7 cellular contexts compared by ENCODE assay signal in the genomic region with DNA sequence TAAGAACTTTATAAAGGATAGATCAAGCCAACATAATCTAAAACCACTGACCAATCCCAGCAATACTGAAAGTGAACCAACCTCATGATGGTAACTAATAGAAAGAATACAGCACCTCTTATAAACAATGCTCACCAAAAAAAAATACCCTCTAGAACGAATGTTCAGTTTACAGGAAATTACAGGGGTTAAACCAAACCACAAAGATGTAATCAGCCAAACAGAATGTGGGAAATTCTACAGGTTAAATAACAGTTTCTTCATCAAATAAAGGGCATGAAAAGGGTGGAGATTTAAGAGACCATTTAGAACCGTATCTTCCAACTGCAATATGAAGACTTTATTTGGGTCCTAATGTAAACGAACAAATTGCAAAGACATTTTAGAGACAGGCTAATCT. TPM values are rescaled to one million over a fixed set of nuclear protein-coding genes. Genes with fewer than 3 reads are reported as not detected.
DNase-seq lines count a peak whose midpoint lies in the region; ATAC-seq and TF ChIP-seq lines count a peak whose summit lies in the region.

No MANE protein-coding gene starts in this region.

- H3K36me3 Mint-ChIP-seq in activated naive CD8-positive, alpha-beta T cell treated with anti-CD3 and anti-CD28 coated beads for 36 hours = peaks cover 17% of the 10 kb centered on the region
- no peaks in the 10 kb centered on the region for H3K36me3 Mint-ChIP-seq in natural killer cell treated with Interleukin-12 subunit alpha and Interleukin-12 subunit beta and Interleukin-15 and Interleukin-18, amount 100 ng/mL, for 72 hours
- no peaks in the 10 kb centered on the region for H3K36me3 Mint-ChIP-seq in CD14-positive monocyte

- no peaks in the 10 kb centered on the region for H3K27me3 Mint-ChIP-seq in activated naive CD8-positive, alpha-beta T cell treated with anti-CD3 and anti-CD28 coated beads for 36 hours
- no peaks in the 10 kb centered on the region for H3K27me3 Mint-ChIP-seq in natural killer cell treated with Interleukin-12 subunit alpha and Interleukin-12 subunit beta and Interleukin-15 and Interleukin-18, amount 100 ng/mL, for 72 hours
- H3K27me3 Mint-ChIP-seq in CD14-positive monocyte (ENCODE audit: low read depth in 3 of 3) = peaks cover 0 to 2% (median 0%) of the 10 kb centered on the region in 3 donors

- peak; percentile 64 for ATAC-seq in GM18502 (IDR thresholded peaks at IDR 0.05; ENCODE audit: poor library complexity, unreplicated experiment)
- peak; percentile 89 to 92 for ATAC-seq in natural killer cell treated with Interleukin-12 subunit alpha and Interleukin-12 subunit beta and Interleukin-15 and Interleukin-18, amount 100 ng/mL, for 72 hours
- ATAC-seq in HG03196 (IDR thresholded peaks at IDR 0.05; ENCODE audit: unreplicated experiment) = no peak

- peaks cover 43% of the 10 kb centered on the region for H3K4me1 Mint-ChIP-seq in activated naive CD8-positive, alpha-beta T cell treated with anti-CD3 and anti-CD28 coated beads for 36 hours
- H3K4me1 Mint-ChIP-seq in natural killer cell treated with Interleukin-12 subunit alpha and Interleukin-12 subunit beta and Interleukin-15 and Interleukin-18, amount 100 ng/mL, for 72 hours (ENCODE audit: low read depth in 2 of 2) = peaks cover 39 to 49% of the 10 kb centered on the region in 2 donors
- H3K4me1 Mint-ChIP-seq in CD14-positive monocyte = peaks cover 34% of the 10 kb centered on the region

- peaks cover 7% of the 10 kb centered on the region for H3K9me3 Mint-ChIP-seq in activated naive CD8-positive, alpha-beta T cell treated with anti-CD3 and anti-CD28 coated beads for 36 hours
- peaks cover 3% of the 10 kb centered on the region for H3K9me3 Mint-ChIP-seq in natural killer cell treated with Interleukin-12 subunit alpha and Interleukin-12 subunit beta and Interleukin-15 and Interleukin-18, amount 100 ng/mL, for 72 hours
- peaks cover 0 to 7% (median 2%) of the 10 kb centered on the region in 7 donors for H3K9me3 Mint-ChIP-seq in CD14-positive monocyte

- H3K27ac Mint-ChIP-seq in activated naive CD8-positive, alpha-beta T cell treated with anti-CD3 and anti-CD28 coated beads for 36 hours = peak overlapping the region; percentile 84
- H3K27ac Mint-ChIP-seq in natural killer cell treated with Interleukin-12 subunit alpha and Interleukin-12 subunit beta and Interleukin-15 and Interleukin-18, amount 100 ng/mL, for 72 hours = peak overlapping the region; percentile 84 to 90
- no peak overlapping the region for H3K27ac Mint-ChIP-seq in CD14-positive monocyte

- intact Hi-C loops in CD14-positive monocyte (cut with micrococcal nuclease) = no loop called here

- peak overlapping the region; percentile 55 for H3K4me3 Mint-ChIP-seq in activated naive CD8-positive, alpha-beta T cell treated with anti-CD3 and anti-CD28 coated beads for 36 hours
- peak overlapping the region; percentile 92 for H3K4me3 Mint-ChIP-seq in natural killer cell treated with Interleukin-12 subunit alpha and Interleukin-12 subunit beta and Interleukin-15 and Interleukin-18, amount 100 ng/mL, for 72 hours
- H3K4me3 Mint-ChIP-seq in CD14-positive monocyte = no peak overlapping the region

- DNase-seq in HT1080 (ENCODE audit: low read depth) (peak; percentile 24), HT-29 (ENCODE audit: low spot score) (no peak), CD14-positive monocyte (ENCODE audit: low spot score) (no peak)
- no peak for DNase-seq in activated naive CD8-positive, alpha-beta T cell treated with anti-CD3 and anti-CD28 coated beads for 36 hours
- no peak for DNase-seq in natural killer cell treated with Interleukin-12 subunit alpha and Interleukin-12 subunit beta and Interleukin-15 and Interleukin-18, amount 100 ng/mL, for 72 hours (ENCODE audit: low spot score)

- no peak for TF ChIP-seq CTCF in CD14-positive monocyte (IDR thresholded peaks at IDR 0.05)

RNA-seq across cellular contexts. Expression of gene ARID4B, which starts 30.4 kb away (rescaled TPM):
- total RNA-seq in HT1080 (2014; rRNA removed; shearing (Covaris generic)) = 11.6 and 13.4 TPM in 2 replicates
- 5.1 and 5.3 TPM in 2 replicates for polyA plus RNA-seq in HT1080 (2015; cell fraction: cytosol; rRNA removed)
- 17.2 and 17.5 TPM in 2 replicates for polyA plus RNA-seq in HT1080 (2015; cell fraction: nucleus; rRNA removed)
- total RNA-seq in activated naive CD8-positive, alpha-beta T cell treated with anti-CD3 and anti-CD28 coated beads for 36 hours = 10 to 100 TPM; 30.1 to 30.6 TPM
- 10 to 100 TPM; 74.2 to 79.2 TPM for total RNA-seq in natural killer cell treated with Interleukin-12 subunit alpha and Interleukin-12 subunit beta and Interleukin-15 and Interleukin-18, amount 100 ng/mL, for 72 hours
- total RNA-seq in HT-29 (2014; rRNA removed; shearing (Covaris generic)) = 30.0 and 34.5 TPM in 2 replicates
- polyA plus RNA-seq in CD14-positive monocyte = 10 to 100 TPM in 1 of 2 donors, 1 to 10 TPM in 1; 9.3 to 15.4 TPM

RNA-seq across cellular contexts. Expression of gene GGPS1, which starts 30.8 kb away (rescaled TPM):
- total RNA-seq in HT1080 (2014; rRNA removed; shearing (Covaris generic)) = 16.1 and 16.4 TPM in 2 replicates
- polyA plus RNA-seq in HT1080 (2015; cell fraction: cytosol; rRNA removed) = 19.6 and 21.8 TPM in 2 replicates
- polyA plus RNA-seq in HT1080 (2015; cell fraction: nucleus; rRNA removed) = 12.3 and 16.3 TPM in 2 replicates
- total RNA-seq in activated naive CD8-positive, alpha-beta T cell treated with anti-CD3 and anti-CD28 coated beads for 36 hours = 10 to 100 TPM; 29.4 to 29.5 TPM
- 10 to 100 TPM; 19.0 to 23.7 TPM for total RNA-seq in natural killer cell treated with Interleukin-12 subunit alpha and Interleukin-12 subunit beta and Interleukin-15 and Interleukin-18, amount 100 ng/mL, for 72 hours
- 10.0 and 13.6 TPM in 2 replicates for total RNA-seq in HT-29 (2014; rRNA removed; shearing (Covaris generic))
- 10 to 100 TPM; 45.8 to 53.0 TPM for polyA plus RNA-seq in CD14-positive monocyte

Comparison
In these comparisons a context has a peak if more than half of its experiments do, and no peak if none do; other contexts are left out.
1. H3K27ac Mint-ChIP-seq: peak in activated naive CD8-positive, alpha-beta T cell treated with anti-CD3 and anti-CD28 coated beads for 36 hours (single experiment) and natural killer cell treated with Interleukin-12 subunit alpha and Interleukin-12 subunit beta and Interleukin-15 and Interleukin-18, amount 100 ng/mL, for 72 hours (2 of 2); none in CD14-positive monocyte (0 of 7).
2. H3K4me3 Mint-ChIP-seq: peak in activated naive CD8-positive, alpha-beta T cell treated with anti-CD3 and anti-CD28 coated beads for 36 hours (single experiment) and natural killer cell treated with Interleukin-12 subunit alpha and Interleukin-12 subunit beta and Interleukin-15 and Interleukin-18, amount 100 ng/mL, for 72 hours (single experiment); none in CD14-positive monocyte (0 of 2).